In genomic region chr6:3281669-3282460, GRCh38 we compare ENCODE assay signal across 9 cellular contexts. TPM values are rescaled to one million over a fixed set of nuclear protein-coding genes. Genes with fewer than 3 reads are reported as not detected.
DNase-seq lines count a peak whose midpoint lies in the region; ATAC-seq, FAIRE-seq and TF ChIP-seq lines count a peak whose summit lies in the region.
"Had no signal": no experiment of that assay in that cellular context is flagged by ENCODE, and none has a peak within 500 bp of the region (broad histone marks: within the 10 kb centered on the region; RNA-seq: fewer than 3 reads in every experiment).

No MANE protein-coding gene starts in this region.

- intact Hi-C loops in heart right ventricle (cut with DNase I) = loop anchor here in 6 of 10 donors (5.0 to 10.0 kb wide), 5 partner anchors 75 to 693 kb away; partner anchors contain the start of gene SLC22A23 (in 4 of the 6)
- intact Hi-C loops in gastrocnemius medialis (cut with DNase I; ENCODE audit: low total_unique reads) = no loop called here

- H2AFZ ChIP-seq in astrocyte (ENCODE audit: low read depth, low read length) = no peak overlapping the region

- no peak for TF ChIP-seq POLR2A in gastrocnemius medialis (IDR thresholded peaks at IDR 0.05)

- 52 to 54% methylated on average over 13 of the region's 13 CpGs for WGBS in heart right ventricle, 2 donors

- H3K27ac ChIP-seq in astrocyte (ENCODE audit: low read depth, low read length) = peak overlapping the region; percentile 84
- H3K27ac ChIP-seq in heart right ventricle = peak overlapping the region in 8 of 10 donors; percentile 6 to 68 (median 45)
- H3K27ac ChIP-seq in gastrocnemius medialis = peak overlapping the region; percentile 28 to 75 (median 67)

- H3K9ac ChIP-seq in astrocyte (ENCODE audit: low read length) = peak overlapping the region; percentile 64

- ATAC-seq in heart right ventricle = peak in 6 of 8 donors; percentile 17 to 50 (median 38)
- peak; percentile 86 to 87 for ATAC-seq in gastrocnemius medialis
- no peak for ATAC-seq in HG03521 (IDR thresholded peaks at IDR 0.05; ENCODE audit: unreplicated experiment)
- no peak for ATAC-seq in HG03175 (IDR thresholded peaks at IDR 0.05; ENCODE audit: unreplicated experiment)
- ATAC-seq in GM21423 (IDR thresholded peaks at IDR 0.05; ENCODE audit: unreplicated experiment) = no peak

- DNase-seq in GM04504 (ENCODE audit: low read depth) = peak; percentile 81
- DNase-seq in astrocyte (ENCODE audit: low read depth) = peak; percentile 99
- peak in 1 of 2 donors; percentile 29 for DNase-seq in heart right ventricle
- DNase-seq in gastrocnemius medialis = peak; percentile 56 to 78
- DNase-seq in activated CD4-positive, CD25-positive, alpha-beta regulatory T cell (lab: John Stamatoyannopoulos, UW) = no peak
- DNase-seq: NCI-H1930 had no signal

- peak overlapping the region; percentile 73 for H3K4me2 ChIP-seq in astrocyte (ENCODE audit: low read length)

- H3K9me3 Mint-ChIP-seq in astrocyte (ENCODE audit: unreplicated experiment) = no peaks in the 10 kb centered on the region

- no peaks in the 10 kb centered on the region for H3K79me2 ChIP-seq in astrocyte (ENCODE audit: insufficient read depth, low read length)

- H3K9me3 ChIP-seq in astrocyte (ENCODE audit: insufficient read depth, low read depth, low read length) (no peaks in the 10 kb centered on the region), heart right ventricle (no peaks in the 10 kb centered on the region), gastrocnemius medialis (no peaks in the 10 kb centered on the region)

- H3K36me3 ChIP-seq in astrocyte (ENCODE audit: insufficient read depth, low read length) = no peaks in the 10 kb centered on the region
- H3K36me3 ChIP-seq in heart right ventricle = peaks cover 0 to 16% (median 0%) of the 10 kb centered on the region in 9 donors
- H3K36me3 ChIP-seq in gastrocnemius medialis = no peaks in the 10 kb centered on the region

- H3K4me3 ChIP-seq in astrocyte (ENCODE audit: insufficient read depth, low read depth, low read length) = peak overlapping the region; percentile 2
- no peak overlapping the region for H3K4me3 ChIP-seq in heart right ventricle
- no peak overlapping the region for H3K4me3 ChIP-seq in gastrocnemius medialis

- H3K27me3 Mint-ChIP-seq in astrocyte (ENCODE audit: low read depth, unreplicated experiment) = no peaks in the 10 kb centered on the region

- in situ Hi-C loops in gastrocnemius medialis (cut with MboI; ENCODE audit: low sequenced_read_pairs in 4 of 4) = loop anchor here (10.0 to 25.0 kb wide), 3 partner anchors 180 to 730 kb away; partner anchors contain the start of gene SLC22A23 (in 4 of the 4)

- peaks cover 24% of the 10 kb centered on the region for H3K4me1 ChIP-seq in astrocyte (ENCODE audit: insufficient read depth, low read length)
- H3K4me1 ChIP-seq in heart right ventricle = peaks cover 7 to 31% (median 21%) of the 10 kb centered on the region in 9 donors
- H3K4me1 ChIP-seq in gastrocnemius medialis = peaks cover 20 to 28% of the 10 kb centered on the region in 2 donors

- peaks cover 7% of the 10 kb centered on the region for H3K36me3 Mint-ChIP-seq in astrocyte (ENCODE audit: low read depth, unreplicated experiment)

- H4K20me1 ChIP-seq in astrocyte (ENCODE audit: insufficient read depth, low read length) = no peaks in the 10 kb centered on the region

- H3K27me3 ChIP-seq in astrocyte (ENCODE audit: insufficient read depth, low read length) = peaks cover 4% of the 10 kb centered on the region
- H3K27me3 ChIP-seq in heart right ventricle = no peaks in the 10 kb centered on the region
- H3K27me3 ChIP-seq in gastrocnemius medialis = no peaks in the 10 kb centered on the region

- TF ChIP-seq CTCF in astrocyte (IDR thresholded peaks at IDR 0.05; ENCODE audit: insufficient read depth, low read depth, low read length) (no peak), heart right ventricle (IDR thresholded peaks at IDR 0.05) (no peak), gastrocnemius medialis (IDR thresholded peaks at IDR 0.05 in 4 of 5, conservative IDR thresholded peaks at IDR 0.05 in 1 of 5) (no peak)

- peak overlapping the region; percentile 30 for H3K4me3 Mint-ChIP-seq in astrocyte (ENCODE audit: unreplicated experiment)

- peak; percentile 95 for FAIRE-seq in astrocyte (lab: Jason Lieb, UNC)

- H3K4me1 Mint-ChIP-seq in astrocyte (ENCODE audit: low read depth, unreplicated experiment) = peaks cover 16% of the 10 kb centered on the region

- peak overlapping the region; percentile 36 for H3K27ac Mint-ChIP-seq in astrocyte (ENCODE audit: unreplicated experiment)

RNA-seq across cellular contexts. Expression of gene PSMG4, which starts 23.1 kb away (rescaled TPM):
- total RNA-seq in astrocyte = 22.2 and 23.4 TPM in 2 replicates
- 10 to 100 TPM in 5 of 10 donors, 1 to 10 TPM in 5; 8.1 to 10.8 (median 10.0) TPM for total RNA-seq in heart right ventricle
- 10 to 100 TPM; 14.0 to 38.6 TPM for polyA plus RNA-seq in heart right ventricle
- total RNA-seq in gastrocnemius medialis = 10 to 100 TPM; 16.4 to 27.6 (median 22.0) TPM

RNA-seq across cellular contexts. Expression of gene TUBB2B, which starts 54.4 kb away (rescaled TPM):
- total RNA-seq in astrocyte (124 and 144 TPM in 2 replicates), heart right ventricle (1 to 10 TPM in 5 of 10 donors, under 1 TPM in 5; 0.28 to 3.6 (median 0.94) TPM), gastrocnemius medialis (1 to 10 TPM; 1.5 to 3.5 (median 1.9) TPM)
- 1 to 10 TPM in 1 of 2 donors, under 1 TPM in 1; 0.59 to 3.4 TPM for polyA plus RNA-seq in heart right ventricle

Comparison
In these comparisons a context has a peak if more than half of its experiments do, and no peak if none do; other contexts are left out.
1. DNase-seq: peak in GM04504 (single experiment), astrocyte (single experiment) and gastrocnemius medialis (2 of 2); none in activated CD4-positive, CD25-positive, alpha-beta regulatory T cell (0 of 4).
2. ATAC-seq: peak in heart right ventricle (6 of 8) and gastrocnemius medialis (2 of 2); none in HG03521 (single experiment), HG03175 (single experiment) and GM21423 (single experiment).
3. RNA of gene TUBB2B, which starts 54.4 kb away (total RNA-seq): 124 to 144 TPM in astrocyte; 1.5 to 3.5 TPM in gastrocnemius medialis and 0.28 to 3.6 TPM in heart right ventricle; every median in the first group is over 10 times any median in the second.
4. Peak in every context shown above with its lines, with median percentiles within 50 percentile points of each other: H3K27ac ChIP-seq.